8 cellular contexts compared by ENCODE assay signal in the genomic region with DNA sequence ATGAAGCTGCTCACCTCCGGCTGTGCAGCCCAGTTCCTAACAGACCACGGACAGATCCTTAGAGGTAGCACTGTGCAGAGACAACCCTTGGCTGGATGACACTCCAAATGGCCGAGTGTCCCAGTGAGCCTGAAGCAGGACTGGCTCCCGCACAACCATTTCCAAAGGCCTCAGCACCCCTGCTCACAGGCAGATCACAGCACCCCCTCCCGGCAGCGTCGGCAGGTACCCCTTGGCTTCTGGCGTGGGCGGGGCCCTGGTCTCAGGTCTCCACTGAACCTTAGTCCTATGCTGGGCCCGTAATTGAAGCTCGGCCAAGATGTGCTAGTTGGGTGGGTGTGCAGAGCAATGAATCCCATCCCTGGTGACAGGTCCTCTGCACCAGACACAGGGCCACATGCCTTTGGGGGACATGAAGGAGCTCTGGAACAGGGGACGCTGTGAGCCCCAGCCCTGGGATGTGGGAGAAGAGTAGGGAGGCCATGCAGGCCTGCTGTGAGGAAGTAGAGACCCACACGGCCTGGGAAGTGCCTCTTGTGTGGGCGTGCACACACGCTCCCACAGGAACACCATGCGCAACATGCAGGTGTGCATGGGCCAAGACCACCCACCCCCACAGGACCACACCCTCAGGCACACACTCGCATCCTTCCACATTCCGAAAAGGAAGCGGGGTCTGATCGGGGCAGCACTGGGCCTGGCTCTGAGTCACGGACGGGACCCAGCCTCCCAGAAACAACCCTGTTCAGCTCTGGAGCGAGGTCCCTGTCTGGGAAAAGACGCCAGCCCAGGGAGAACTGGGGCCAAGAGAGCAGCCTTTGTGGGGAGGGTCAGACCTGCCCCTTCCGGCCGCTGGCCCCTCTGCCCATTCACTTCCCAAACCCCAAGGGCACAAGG.
DNase-seq lines count a peak whose midpoint lies in the region; ATAC-seq and TF ChIP-seq lines count a peak whose summit lies in the region.

No MANE protein-coding gene starts in this region.

- no peak overlapping the region for H3K27ac ChIP-seq in RWPE2 (ENCODE audit: poor library complexity, severe bottlenecking)

- DNase-seq in GM06990 (ENCODE audit: extremely low read depth, insufficient read length), result peak; percentile 86
- peak; percentile 50 for DNase-seq in RWPE2 (ENCODE audit: low spot score)
- peak; percentile 48 for DNase-seq in activated gamma-delta T cell (lab: John Stamatoyannopoulos, UW)
- peak; percentile 73 to 82 (median 80) for DNase-seq in stimulated activated CD4-positive, alpha-beta T cell treated with anti-CD3 and anti-CD28 coated beads, Interleukin-12 subunit alpha, Interleukin-12 subunit beta, amount 100 ng/mL, for 48 hours (ENCODE audit: low read depth in 2 of 3, low spot score in 1 of 3)
- DNase-seq in NCI-H2227 treated with DMSO at 0.1 percent for 48 hours (lab: John Stamatoyannopoulos, UW), result no peak
- no peak for DNase-seq in SIG-M5 (lab: John Stamatoyannopoulos, UW)
- DNase-seq in NCI-H748 (lab: John Stamatoyannopoulos, UW; ENCODE audit: unreplicated experiment), result no peak

- no peaks in the 10 kb centered on the region for H3K4me1 ChIP-seq in RWPE2 (ENCODE audit: insufficient read depth, poor library complexity, severe bottlenecking)

- TF ChIP-seq CTCF in GM06990 (IDR thresholded peaks at IDR 0.05; ENCODE audit: insufficient read depth, low read length, poor library complexity, severe bottlenecking), result peak; percentile 75
- TF ChIP-seq CTCF in RWPE2 (IDR thresholded peaks at IDR 0.05; ENCODE audit: poor library complexity, severe bottlenecking), result no peak

- no peaks in the 10 kb centered on the region for H3K9me3 ChIP-seq in RWPE2 (ENCODE audit: severe bottlenecking)

- H3K27me3 ChIP-seq in GM06990 (replicated peaks; ENCODE audit: control insufficient read depth, insufficient read depth, low read length) (no peaks in the 10 kb centered on the region), RWPE2 (ENCODE audit: insufficient read depth, poor library complexity, severe bottlenecking) (no peaks in the 10 kb centered on the region)

- H3K4me3 ChIP-seq in GM06990 (replicated peaks; ENCODE audit: low read depth, low read length), result peak overlapping the region; percentile 97
- H3K4me3 ChIP-seq in RWPE2 (ENCODE audit: severe bottlenecking), result no peak overlapping the region

- H3K36me3 ChIP-seq in GM06990 (ENCODE audit: control insufficient read depth, insufficient read depth, low read length) (peaks cover 18% of the 10 kb centered on the region), RWPE2 (ENCODE audit: low read depth) (no peaks in the 10 kb centered on the region)

- no peak for ATAC-seq in RWPE2 (ENCODE audit: low read depth)
- ATAC-seq in HG02571 (IDR thresholded peaks at IDR 0.05; ENCODE audit: unreplicated experiment), result no peak

Comparison
In these comparisons a context has a peak if more than half of its experiments do, and no peak if none do; other contexts are left out.
1. DNase-seq: peak in GM06990 (single experiment), RWPE2 (single experiment), activated gamma-delta T cell (single experiment) and stimulated activated CD4-positive, alpha-beta T cell treated with anti-CD3 and anti-CD28 coated beads, Interleukin-12 subunit alpha, Interleukin-12 subunit beta, amount 100 ng/mL, for 48 hours (3 of 3); none in NCI-H2227 treated with DMSO at 0.1 percent for 48 hours (single experiment), SIG-M5 (single experiment) and NCI-H748 (single experiment).